ENCODE assay signal across 9 cellular contexts in the genomic region with DNA sequence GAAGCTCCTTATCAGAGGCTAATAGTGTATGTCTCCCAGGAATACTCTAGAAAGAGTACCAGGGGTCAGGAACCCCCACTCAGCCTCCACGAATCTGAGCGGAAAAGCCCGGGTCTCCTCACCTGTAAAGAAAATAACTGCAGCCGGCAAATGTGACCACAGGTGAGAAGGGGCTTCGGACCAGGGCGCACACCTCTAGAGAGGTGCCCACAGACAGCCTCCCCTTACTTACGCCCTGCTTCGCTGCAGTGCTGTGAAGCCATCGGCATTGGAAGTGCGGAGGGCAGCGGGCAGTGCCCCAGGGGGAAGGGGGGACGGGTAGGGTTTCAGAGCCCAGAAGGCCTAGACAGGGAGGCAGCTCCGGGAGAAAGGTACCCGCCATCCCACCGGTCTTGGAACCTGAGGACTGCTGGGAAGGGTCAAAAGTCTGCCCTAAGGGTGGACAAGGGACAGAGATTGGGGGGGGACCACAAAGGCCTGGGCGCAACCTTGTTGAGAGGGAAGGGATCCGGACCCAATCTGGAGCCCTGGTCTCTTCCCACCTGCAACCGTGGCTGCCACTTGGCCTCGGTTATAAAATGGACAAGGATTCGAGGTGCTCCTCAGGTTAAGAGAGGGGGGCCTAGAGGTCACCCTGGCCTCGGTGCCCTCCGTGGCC. TPM values are rescaled to one million over a fixed set of nuclear protein-coding genes. Genes with fewer than 3 reads are reported as not detected.
A peak's percentile ranks its signal among the peaks of the same experiment; 100 is the strongest.
DNase-seq lines count a peak whose midpoint lies in the region; ATAC-seq, FAIRE-seq and TF ChIP-seq lines count a peak whose summit lies in the region.
"Had no signal": no experiment of that assay in that cellular context is flagged by ENCODE, and none has a peak within 500 bp of the region (broad histone marks: within the 10 kb centered on the region; RNA-seq: fewer than 3 reads in every experiment).

No MANE protein-coding gene starts in this region.

- H3K9me3 ChIP-seq in HUES48 (ENCODE audit: control insufficient read depth, insufficient read depth, low read length) (no peaks in the 10 kb centered on the region), body of pancreas (no peaks in the 10 kb centered on the region), right lobe of liver (no peaks in the 10 kb centered on the region)

- no peaks in the 10 kb centered on the region for H3K36me3 ChIP-seq in HUES48 (ENCODE audit: control insufficient read depth, insufficient read depth, low read length)
- no peaks in the 10 kb centered on the region for H3K36me3 ChIP-seq in body of pancreas (replicated peaks in 1 of 2; ENCODE audit: insufficient read depth in 1 of 2, low read depth in 2 of 2)
- H3K36me3 ChIP-seq in right lobe of liver: peaks cover 0 to 5% (median 0%) of the 10 kb centered on the region in 4 donors

- H3K27me3 ChIP-seq in HUES48 (ENCODE audit: control insufficient read depth, insufficient read depth, low read length) (peaks cover 15% of the 10 kb centered on the region), body of pancreas (no peaks in the 10 kb centered on the region), right lobe of liver (no peaks in the 10 kb centered on the region)

- intact Hi-C loops in body of pancreas (cut with DNase I) (no loop called here), right lobe of liver (cut with DNase I) (no loop called here)

- no peak for ATAC-seq in body of pancreas
- ATAC-seq in right lobe of liver: no peak

- 68 to 92% methylated on average over 17 to 22 of the region's 22 CpGs for WGBS in body of pancreas, 2 donors
- WGBS in right lobe of liver (ENCODE audit: insufficient coverage, low coverage, low lambda C conversion rate, missing lambda C conversion rate): 20% methylated on average over 2 of the region's 22 CpGs

- H3K9ac ChIP-seq in HUES48 (ENCODE audit: low read depth, low read length): no peak overlapping the region

- TF ChIP-seq POLR2A in body of pancreas (IDR thresholded peaks at IDR 0.05): no peak
- TF ChIP-seq POLR2A in right lobe of liver (IDR thresholded peaks at IDR 0.05): no peak

- DNase-seq in body of pancreas (no peak), right lobe of liver (peak in 1 of 3 donors; percentile 28), substantia nigra (lab: John Stamatoyannopoulos, UW) (no peak), LoVo (ENCODE audit: low spot score) (no peak), NCI-H2227 treated with DMSO at 0.1 percent for 48 hours (lab: John Stamatoyannopoulos, UW) (no peak), NCI-H1105 treated with DMSO at 0.1 percent for 48 hours (lab: John Stamatoyannopoulos, UW) (no peak), RCC 7860 (ENCODE audit: low spot score) (no peak)

- H3K4me1 ChIP-seq in HUES48 (ENCODE audit: control insufficient read depth, insufficient read depth, low read length) (peaks cover 32% of the 10 kb centered on the region), body of pancreas (peaks cover 49% of the 10 kb centered on the region), right lobe of liver (peaks cover 0 to 58% (median 26%) of the 10 kb centered on the region in 4 donors)

- peak overlapping the region; percentile 70 for H3K4me3 ChIP-seq in HUES48 (ENCODE audit: low read depth, low read length)
- H3K4me3 ChIP-seq in body of pancreas: no peak overlapping the region
- peak overlapping the region; percentile 54 to 98 (median 97) for H3K4me3 ChIP-seq in right lobe of liver

- TF ChIP-seq CTCF in body of pancreas (IDR thresholded peaks at IDR 0.05) (no peak), right lobe of liver (IDR thresholded peaks at IDR 0.05) (no peak)

- H3K27ac ChIP-seq in HUES48 (ENCODE audit: low read depth, low read length) (no peak overlapping the region), body of pancreas (peak overlapping the region; percentile 54 to 75 (median 64)), right lobe of liver (peak overlapping the region; percentile 52 to 89 (median 77)), substantia nigra (ENCODE audit: low read depth, low read length, poor library complexity, severe bottlenecking) (peak overlapping the region; percentile 26)

- FAIRE-seq in RCC 7860 (lab: Jason Lieb, UNC): no peak
- FAIRE-seq: TTC549 had no signal

RNA-seq across cellular contexts. Expression of gene STEAP3, which starts 0.6 kb away (rescaled TPM):
- total RNA-seq in body of pancreas (10 to 100 TPM; 18.9 to 25.4 TPM), right lobe of liver (100 to 1,000 TPM; 118 to 165 (median 131) TPM)

Comparison
In these comparisons a context has a peak if more than half of its experiments do, and no peak if none do; other contexts are left out.
1. H3K4me3 ChIP-seq: peak in HUES48 (single experiment) and right lobe of liver (3 of 3); none in body of pancreas (0 of 2).
2. RNA of gene STEAP3, which starts 0.6 kb away (total RNA-seq): 118 to 165 TPM in right lobe of liver; 18.9 to 25.4 TPM in body of pancreas; every median in the first group is over 4 times any median in the second.